9 cellular contexts compared by ENCODE assay signal in genomic region chr19:55383279-55383788, GRCh38. TPM values are rescaled to one million over a fixed set of nuclear protein-coding genes. Genes with fewer than 3 reads are reported as not detected.
DNase-seq lines count a peak whose midpoint lies in the region; ATAC-seq, FAIRE-seq and TF ChIP-seq lines count a peak whose summit lies in the region.
"Had no signal": no experiment of that assay in that cellular context is flagged by ENCODE, and none has a peak within 500 bp of the region (broad histone marks: within the 10 kb centered on the region; RNA-seq: fewer than 3 reads in every experiment).

No MANE protein-coding gene starts in this region.

- H3K36me3 Mint-ChIP-seq in astrocyte (ENCODE audit: low read depth, unreplicated experiment): peaks cover 19% of the 10 kb centered on the region
- peaks cover 9% of the 10 kb centered on the region for H3K36me3 Mint-ChIP-seq in mesothelial cell of epicardium

- H3K4me3 Mint-ChIP-seq in astrocyte (ENCODE audit: unreplicated experiment) (peak overlapping the region; percentile 80), mesothelial cell of epicardium (peak overlapping the region; percentile 71)

- H3K27me3 ChIP-seq in HUES6 (ENCODE audit: control insufficient read depth, insufficient read depth, low read length) (peaks cover 26% of the 10 kb centered on the region), astrocyte (ENCODE audit: insufficient read depth, low read length) (no peaks in the 10 kb centered on the region)

- peak overlapping the region; percentile 62 for H3K27ac Mint-ChIP-seq in astrocyte (ENCODE audit: unreplicated experiment)
- peak overlapping the region; percentile 79 for H3K27ac Mint-ChIP-seq in mesothelial cell of epicardium

- peaks cover 2% of the 10 kb centered on the region for H3K27me3 Mint-ChIP-seq in astrocyte (ENCODE audit: low read depth, unreplicated experiment)
- peaks cover 5% of the 10 kb centered on the region for H3K27me3 Mint-ChIP-seq in mesothelial cell of epicardium (ENCODE audit: low read depth)

- TF ChIP-seq CTCF in AG04449 (IDR thresholded peaks at IDR 0.05; ENCODE audit: insufficient read depth, low read length, missing control alignments) (no peak), astrocyte (IDR thresholded peaks at IDR 0.05; ENCODE audit: insufficient read depth, low read depth, low read length) (no peak), mesothelial cell of epicardium (IDR thresholded peaks at IDR 0.05; ENCODE audit: unreplicated experiment) (no peak)

- FAIRE-seq in astrocyte (lab: Jason Lieb, UNC): no peak

- H3K9me3 ChIP-seq in HUES6 (ENCODE audit: control insufficient read depth, insufficient read depth, low read depth, low read length) (no peaks in the 10 kb centered on the region), astrocyte (ENCODE audit: insufficient read depth, low read depth, low read length) (no peaks in the 10 kb centered on the region)

- H3K36me3 ChIP-seq in HUES6 (ENCODE audit: control insufficient read depth, insufficient read depth, low read length): peaks cover 25% of the 10 kb centered on the region
- H3K36me3 ChIP-seq in astrocyte (ENCODE audit: insufficient read depth, low read length): peaks cover 9% of the 10 kb centered on the region

- CTCF ChIA-PET in AG04449 (lab: Yijun Ruan, JAX): interaction anchor here (0.7 to 3.4 kb wide), 12 partner anchors 11 to 242 kb away, joined by 3 to 50 read pairs (median 5); partner anchors contain the start of gene IL11

- peak overlapping the region; percentile 79 for H2AFZ ChIP-seq in astrocyte (ENCODE audit: low read depth, low read length)

- H3K9me3 Mint-ChIP-seq in astrocyte (ENCODE audit: unreplicated experiment): peaks cover 2% of the 10 kb centered on the region
- no peaks in the 10 kb centered on the region for H3K9me3 Mint-ChIP-seq in mesothelial cell of epicardium

- H4K20me1 ChIP-seq in astrocyte (ENCODE audit: insufficient read depth, low read length): peaks cover 25% of the 10 kb centered on the region

- DNase-seq in AG04449 (ENCODE audit: low read depth, low spot score): no peak
- DNase-seq in astrocyte (ENCODE audit: low read depth): no peak
- DNase-seq in mesothelial cell of epicardium (ENCODE audit: low spot score in 2 of 2, unreplicated experiment in 2 of 2): no peak
- no peak for DNase-seq in activated CD4-positive, CD25-positive, alpha-beta regulatory T cell treated with anti-CD3 and anti-CD28 coated beads, Interleukin-2, amount 50 U/mL, for 72 hours
- no peak for DNase-seq in NCI-H774 (lab: John Stamatoyannopoulos, UW)
- no peak for DNase-seq in NCI-H2029 treated with DMSO at 0.1 percent for 48 hours (lab: John Stamatoyannopoulos, UW)

- peaks cover 13% of the 10 kb centered on the region for H3K4me1 Mint-ChIP-seq in astrocyte (ENCODE audit: low read depth, unreplicated experiment)
- peaks cover 40% of the 10 kb centered on the region for H3K4me1 Mint-ChIP-seq in mesothelial cell of epicardium

- POLR2A ChIA-PET in AG04449 (lab: Yijun Ruan, JAX): interaction anchor here (1.9 to 3.8 kb wide), 2 partner anchors 15 to 24 kb away, joined by 10 to 20 read pairs; partner anchors contain the start of gene UBE2S

- H3K9ac ChIP-seq in HUES6 (ENCODE audit: low read length): no peak overlapping the region
- peak overlapping the region; percentile 47 for H3K9ac ChIP-seq in astrocyte (ENCODE audit: low read length)

- H3K27ac ChIP-seq in HUES6 (ENCODE audit: low read depth, low read length) (no peak overlapping the region), astrocyte (ENCODE audit: low read depth, low read length) (no peak overlapping the region)

- H3K4me1 ChIP-seq in HUES6 (ENCODE audit: control insufficient read depth, insufficient read depth, low read length) (peaks cover 23% of the 10 kb centered on the region), astrocyte (ENCODE audit: insufficient read depth, low read length) (peaks cover 30% of the 10 kb centered on the region)

- H3K4me3 ChIP-seq in AG04449 (ENCODE audit: low read depth, low read length) (peak overlapping the region; percentile 50), HUES6 (ENCODE audit: low read depth, low read length) (peak overlapping the region; percentile 57), astrocyte (ENCODE audit: insufficient read depth, low read depth, low read length) (no peak overlapping the region)

- peaks cover 26% of the 10 kb centered on the region for H3K79me2 ChIP-seq in astrocyte (ENCODE audit: insufficient read depth, low read length)

- peak overlapping the region; percentile 97 for H3K4me2 ChIP-seq in astrocyte (ENCODE audit: low read length)

- no peak for ATAC-seq in GM19452 (IDR thresholded peaks at IDR 0.05; ENCODE audit: unreplicated experiment)

RNA-seq across cellular contexts. Expression of gene TMEM238, which starts 0.8 kb away (rescaled TPM):
- total RNA-seq in astrocyte: 1.4 and 2.1 TPM in 2 replicates
- 2.3 to 2.9 TPM (median 2.3 TPM) in 3 replicates for total RNA-seq in mesothelial cell of epicardium

RNA-seq across cellular contexts. Expression of gene RPL28, which starts 2.4 kb away (rescaled TPM):
- 2,006 and 2,072 TPM in 2 replicates for total RNA-seq in astrocyte
- total RNA-seq in mesothelial cell of epicardium: 1,773 to 1,819 TPM (median 1,790 TPM) in 3 replicates

RNA-seq across cellular contexts. Expression of gene TMEM190, which starts 6.7 kb away (rescaled TPM):
- total RNA-seq in astrocyte (2.5 TPM in 2 replicates), mesothelial cell of epicardium (2.2 to 2.4 TPM (median 2.4 TPM) in 3 replicates)
- total RNA-seq: glomerular endothelial cell had no signal

RNA-seq across cellular contexts. Expression of gene IL11, which starts 13.1 kb away (rescaled TPM):
- total RNA-seq in astrocyte (183 and 202 TPM in 2 replicates), mesothelial cell of epicardium (10.0 to 12.9 TPM (median 11.6 TPM) in 3 replicates)

RNA-seq across cellular contexts. Expression of gene GARIN5B, which starts 20.3 kb away (rescaled TPM):
- total RNA-seq in astrocyte (0.10 and 0.20 TPM in 2 replicates), mesothelial cell of epicardium (0.13 to 0.34 TPM (median 0.27 TPM) in 3 replicates)
- total RNA-seq: glomerular endothelial cell had no signal
